Comparison of ENCODE assay signal across 23 cellular contexts in the genomic region with DNA sequence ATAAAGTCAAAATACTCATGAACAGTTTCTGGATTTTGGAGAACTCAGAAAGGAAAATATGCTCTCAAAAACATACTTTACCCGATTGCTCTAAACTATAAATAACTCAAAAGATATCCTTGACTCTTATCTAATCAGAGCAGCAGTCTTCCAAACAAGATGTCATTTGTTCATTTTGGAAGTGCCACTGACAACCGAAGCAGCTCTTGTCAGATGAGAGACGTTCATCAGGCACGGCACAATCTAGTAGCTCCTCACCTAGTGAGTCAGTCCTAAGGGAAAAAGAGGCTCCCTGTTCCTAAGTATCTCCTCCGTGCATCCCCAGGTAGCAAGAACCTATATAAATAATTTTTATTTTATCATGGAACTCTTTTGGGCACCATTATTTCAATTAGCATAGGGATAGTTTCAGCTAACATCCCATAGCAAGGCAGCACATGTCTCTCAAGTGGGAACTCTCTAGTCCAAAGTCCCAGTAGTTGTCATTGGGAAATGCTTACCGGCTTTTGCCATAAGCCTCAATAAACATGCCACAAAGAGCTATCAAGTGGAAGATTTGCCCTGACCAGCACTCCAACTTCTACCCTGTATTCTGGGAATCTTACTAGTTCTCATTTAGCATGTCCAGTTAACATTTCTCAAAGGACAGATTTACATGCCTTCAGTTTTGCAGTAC.
"Had no signal": no experiment of that assay in that cellular context is flagged by ENCODE, and none has a peak within 500 bp of the region (broad histone marks: within the 10 kb centered on the region; RNA-seq: fewer than 3 reads in every experiment).

No MANE protein-coding gene starts in this region.

- H3K9me3 ChIP-seq: esophagus muscularis mucosa, gastrocnemius medialis, pancreas, psoas muscle, suprapubic skin, tibial artery, upper lobe of left lung, vagina had no signal

- H3K36me3 ChIP-seq: esophagus muscularis mucosa, gastrocnemius medialis, pancreas, right lobe of liver, suprapubic skin, tibial artery, upper lobe of left lung, vagina had no signal

- H3K27me3 ChIP-seq: esophagus muscularis mucosa, gastrocnemius medialis, pancreas, right lobe of liver, suprapubic skin, tibial artery, upper lobe of left lung, vagina had no signal

- DNase-seq: effector memory CD4-positive, alpha-beta T cell; gastrocnemius medialis; glutamatergic neuron; immature natural killer cell; left ventricle myocardium superior; mesendoderm; naive B cell; occipital lobe; pancreas; psoas muscle; retina; right lobe of liver; stimulated activated CD4-positive, alpha-beta T cell treated with anti-CD3 and anti-CD28 coated beads, Interleukin-4, amount 100 ng/mL, for 1 hour; stimulated activated CD8-positive, alpha-beta memory T cell treated with anti-CD3 and anti-CD28 coated beads, Interleukin-4, amount 100 ng/mL, for 48 hours; stimulated activated naive CD8-positive, alpha-beta T cell treated with anti-CD3 and anti-CD28 coated beads, Interleukin-15, Interleukin-2, amounts not matched to agents 100 U/mL and 50 U/mL, for 24 hours; tibial artery; upper lobe of left lung had no signal

- H3K27ac ChIP-seq: esophagus muscularis mucosa, gastrocnemius medialis, pancreas, psoas muscle, right lobe of liver, suprapubic skin, upper lobe of left lung, vagina had no signal

- ATAC-seq: gastrocnemius medialis; left ventricle myocardium superior; pancreas; psoas muscle; stimulated activated effector memory CD8-positive, alpha-beta T cell treated with anti-CD3 and anti-CD28 coated beads, Interleukin-12 subunit alpha, Interleukin-12 subunit beta, amount 100 ng/mL, for 72 hours; stimulated activated naive CD8-positive, alpha-beta T cell treated with anti-CD3 and anti-CD28 coated beads, Interleukin-15, Interleukin-2, amounts not matched to agents 100 U/mL and 50 U/mL, for 24 hours had no signal

- FAIRE-seq: endometrium, keratinocyte, pancreas had no signal

- H3K4me3 ChIP-seq: esophagus muscularis mucosa, gastrocnemius medialis, pancreas, psoas muscle, right lobe of liver, suprapubic skin, tibial artery, upper lobe of left lung, vagina had no signal

- H3K4me1 ChIP-seq: esophagus muscularis mucosa, gastrocnemius medialis, pancreas, psoas muscle, right lobe of liver, suprapubic skin, upper lobe of left lung, vagina had no signal
